Comparison of ENCODE assay signal across 28 cellular contexts in the genomic region with DNA sequence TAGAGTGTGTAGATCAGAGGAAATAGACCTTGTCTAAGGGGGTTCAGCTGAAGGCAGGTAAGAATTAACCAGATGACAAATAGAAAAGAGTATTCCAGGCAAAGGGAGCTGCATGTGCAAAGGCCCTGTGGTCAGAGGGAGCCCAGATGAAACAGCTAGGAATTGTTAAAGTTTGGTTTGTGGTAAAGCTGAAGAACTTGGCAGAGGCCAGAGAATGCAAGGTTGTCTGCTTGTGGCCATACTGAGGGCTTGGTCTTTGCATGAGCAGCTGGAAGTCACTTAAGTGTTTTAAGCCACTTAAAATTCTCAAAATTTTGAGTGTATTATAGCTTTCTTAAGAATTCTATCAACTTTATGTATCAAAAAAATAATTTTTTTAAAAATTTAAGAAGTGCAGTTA.
"Had no signal": no experiment of that assay in that cellular context is flagged by ENCODE, and none has a peak within 500 bp of the region (broad histone marks: within the 10 kb centered on the region; RNA-seq: fewer than 3 reads in every experiment).

No MANE protein-coding gene starts in this region.

- H3K79me2 ChIP-seq: hepatocyte had no signal

- H3K36me3 ChIP-seq: brain microvascular endothelial cell, esophagus muscularis mucosa, gastroesophageal sphincter, heart right ventricle, WERI-Rb-1 had no signal

- H3K27me3 ChIP-seq: brain microvascular endothelial cell, dorsolateral prefrontal cortex, esophagus muscularis mucosa, gastroesophageal sphincter, heart right ventricle, hepatocyte had no signal

- H3K9me3 ChIP-seq: esophagus muscularis mucosa, gastroesophageal sphincter, heart right ventricle had no signal

- H3K27ac ChIP-seq: brain microvascular endothelial cell, coronary artery, dorsolateral prefrontal cortex, esophagus muscularis mucosa, gastroesophageal sphincter, heart right ventricle, hepatocyte, WERI-Rb-1 had no signal

- DNase-seq: activated B cell treated with CpG ODN at 0.5 μM for 24 hours; activated CD4-positive, alpha-beta memory T cell treated with anti-CD3 and anti-CD28 coated beads for 36 hours; activated CD4-positive, alpha-beta T cell treated with anti-CD3 and anti-CD28 coated beads for 36 hours; activated CD4-positive, alpha-beta T cell treated with anti-CD3 and anti-CD28 coated beads, Interleukin-2, amount 10 ng/mL, durations not matched to agents 24 days and 14 days; activated CD8-positive, alpha-beta memory T cell treated with anti-CD3 and anti-CD28 coated beads, Interleukin-2, amount 10 ng/mL, durations not matched to agents 7 days and 5 days; activated CD8-positive, alpha-beta memory T cell treated with anti-CD3 and anti-CD28 coated beads, Interleukin-2, amount 50 U/mL, for 4 hours; activated CD8-positive, alpha-beta T cell treated with anti-CD3 and anti-CD28 coated beads, Interleukin-2, amount 10 ng/mL, durations not matched to agents 7 days and 5 days; activated effector memory CD4-positive, alpha-beta T cell treated with Interleukin-2 at 50 U/mL for 16 hours; activated gamma-delta T cell treated with Interleukin-2 at 50 U/mL for 16 hours; activated naive CD4-positive, alpha-beta T cell treated with anti-CD3 and anti-CD28 coated beads, Interleukin-2, amount 50 U/mL, for 16 hours; activated naive CD4-positive, alpha-beta T cell treated with Interleukin-2 at 50 U/mL for 16 hours; activated T-cell treated with anti-CD3 and anti-CD28 coated beads, Interleukin-2, amount 50 U/mL, for 24 hours; amniotic stem cell; anterior cingulate cortex; brain microvascular endothelial cell; dorsolateral prefrontal cortex; effector memory CD4-positive, alpha-beta T cell; endodermal cell; heart right ventricle; T-cell; T-helper 9 cell; WERI-Rb-1 had no signal

- H3K4me2 ChIP-seq: hepatocyte had no signal

- H3K4me1 ChIP-seq: esophagus muscularis mucosa, gastroesophageal sphincter, heart right ventricle had no signal

- H3K4me3 ChIP-seq: coronary artery, dorsolateral prefrontal cortex, esophagus muscularis mucosa, gastroesophageal sphincter, heart right ventricle, hepatocyte had no signal

- ATAC-seq: activated CD4-positive, alpha-beta T cell treated with anti-CD3 and anti-CD28 coated beads for 36 hours; activated CD4-positive, CD25-positive, alpha-beta regulatory T cell treated with anti-CD3 and anti-CD28 coated beads, Interleukin-2, amount 50 U/mL, for 24 hours; activated CD8-positive, alpha-beta memory T cell treated with anti-CD3 and anti-CD28 coated beads, Interleukin-2, amount 10 ng/mL, durations not matched to agents 7 days and 5 days; activated CD8-positive, alpha-beta T cell treated with anti-CD3 and anti-CD28 coated beads, Interleukin-2, amount 10 ng/mL, durations not matched to agents 7 days and 5 days; activated T-helper 17 cell treated with anti-CD3 and anti-CD28 coated beads, Interleukin-2, amount 50 U/mL, for 72 hours; gastroesophageal sphincter; heart right ventricle; T-cell had no signal

- H2AFZ ChIP-seq: hepatocyte had no signal
